ENCODE assay signal across 1 cellular context in genomic region chr15:47332481-47332880, GRCh38.
TF ChIP-seq lines count a peak whose summit lies in the region.

No MANE protein-coding gene starts in this region.

TF ChIP-seq in H1, 55 proteins besides CTCF, POLR2A, EP300 and RAD21:
- TF ChIP-seq SUZ12 (IDR thresholded peaks at IDR 0.05; ENCODE audit: low read length): no peak
- no peak for TF ChIP-seq JUND (IDR thresholded peaks at IDR 0.05; ENCODE audit: low read length)
- TF ChIP-seq CTBP2 (IDR thresholded peaks at IDR 0.05; ENCODE audit: borderline replicate concordance, insufficient read depth, insufficient read length, low read length): no peak
- TF ChIP-seq SIRT6 (IDR thresholded peaks at IDR 0.05; ENCODE audit: low read length): no peak
